In the genomic region with DNA sequence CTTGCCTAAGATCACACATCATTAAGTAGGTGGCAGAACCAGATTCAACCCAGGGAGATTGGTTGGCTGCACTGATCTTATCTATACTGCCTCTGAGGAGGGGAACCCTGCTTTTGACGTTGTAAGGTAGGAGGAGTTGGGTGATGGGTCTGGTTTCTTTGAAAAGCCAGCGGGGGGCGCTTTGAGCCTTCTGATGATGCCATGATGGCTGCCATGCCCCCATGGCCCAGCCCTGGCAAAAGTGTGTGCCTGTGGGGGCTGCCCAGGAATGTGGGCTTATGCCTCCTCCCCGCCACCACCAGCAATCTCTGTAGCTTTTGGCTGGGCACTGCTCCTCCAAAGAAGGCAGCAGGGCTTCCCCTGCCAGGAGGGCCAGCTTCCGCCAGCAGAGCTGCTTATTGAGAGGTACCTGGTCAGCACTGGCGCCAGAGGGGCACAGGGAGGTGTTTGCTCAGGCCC, we compare ENCODE assay signal across 1 cellular context.
A peak's percentile ranks its signal among the peaks of the same experiment; 100 is the strongest.
TF ChIP-seq lines count a peak whose summit lies in the region.

No MANE protein-coding gene starts in this region.

TF ChIP-seq in K562, 482 proteins besides CTCF, POLR2A, EP300 and RAD21 (continued from another document):
- no peak for TF ChIP-seq ARID2 (IDR thresholded peaks at IDR 0.05)
- TF ChIP-seq ZKSCAN3 (CRISPR knock-in tag; IDR thresholded peaks at IDR 0.05), result no peak
- TF ChIP-seq YY1 (IDR thresholded peaks at IDR 0.05; ENCODE audit: borderline replicate concordance in 1 of 3, control insufficient read depth in 1 of 3, extremely low read depth in 1 of 3, insufficient read depth in 3 of 3, insufficient read length in 1 of 3, insufficient replicate concordance in 2 of 3, low read depth in 1 of 3, low read length in 2 of 3), result peak in 1 of 3 experiments; percentile 55
